ENCODE assay signal across 20 cellular contexts in the genomic region with DNA sequence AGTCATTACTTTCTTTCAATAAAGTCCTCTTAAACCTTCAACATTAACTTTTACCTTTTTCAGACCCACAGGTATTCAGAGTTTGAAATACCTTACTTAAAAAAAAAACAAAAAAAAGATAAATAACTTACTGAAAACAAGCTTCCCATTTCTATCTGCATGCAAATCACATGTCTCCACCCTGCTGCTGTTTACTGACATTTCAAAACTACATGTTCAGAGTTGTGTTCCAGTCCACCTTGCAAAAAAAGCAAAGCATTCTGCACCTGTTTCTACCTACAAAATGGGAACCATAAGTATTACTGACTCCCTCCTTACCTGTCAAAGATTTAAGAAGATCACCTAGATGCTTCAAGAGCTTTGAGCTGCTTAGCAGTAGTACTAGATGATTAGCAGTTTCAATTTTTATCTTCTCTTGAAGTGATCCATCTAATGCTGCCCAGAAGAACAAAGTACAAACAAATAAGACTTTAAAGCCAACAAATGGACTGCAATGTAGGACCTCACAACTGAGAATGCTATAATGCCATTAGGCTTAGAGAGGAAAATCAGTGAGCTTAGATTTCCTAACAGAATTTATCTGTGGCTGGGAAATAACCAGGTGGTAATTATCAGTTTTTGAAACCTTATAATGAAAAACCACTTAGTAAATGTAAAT.
"Had no signal": no experiment of that assay in that cellular context is flagged by ENCODE, and none has a peak within 500 bp of the region (broad histone marks: within the 10 kb centered on the region; RNA-seq: fewer than 3 reads in every experiment).

No MANE protein-coding gene starts in this region.

- H3K9me3 ChIP-seq: esophagus squamous epithelium, gastroesophageal sphincter, left ventricle myocardium inferior, neutrophil, tibial nerve, upper lobe of right lung, vagina had no signal

- H3K4me3 ChIP-seq: esophagus squamous epithelium, gastroesophageal sphincter, left ventricle myocardium inferior, lung, smooth muscle cell, tibial nerve, upper lobe of right lung, vagina had no signal

- H3K4me1 ChIP-seq: esophagus squamous epithelium, gastroesophageal sphincter, left ventricle myocardium inferior, tibial nerve, upper lobe of right lung, vagina had no signal

- H3K27ac Mint-ChIP-seq: dendritic cell treated with granulocyte-macrophage colony-stimulating factor and Interleukin-4, amounts not matched to agents 40 ng/mL and 50 ng/mL, for 4 days; stimulated activated effector memory CD8-positive, alpha-beta T cell treated with anti-CD3 and anti-CD28 coated beads, Interleukin-12 subunit alpha, Interleukin-12 subunit beta, amount 100 ng/mL, for 72 hours; stimulated activated naive CD8-positive, alpha-beta T cell treated with anti-CD3 and anti-CD28 coated beads, Interleukin-15, Interleukin-2, amounts not matched to agents 100 ng/mL and 50 ng/mL, for 24 hours had no signal

- H3K27ac ChIP-seq: esophagus squamous epithelium, gastroesophageal sphincter, left ventricle myocardium inferior, neutrophil, tibial nerve, upper lobe of right lung, vagina had no signal

- H3K27me3 Mint-ChIP-seq: dendritic cell treated with granulocyte-macrophage colony-stimulating factor and Interleukin-4, amounts not matched to agents 40 ng/mL and 50 ng/mL, for 4 days; effector memory CD8-positive, alpha-beta T cell; naive thymus-derived CD4-positive, alpha-beta T cell; stimulated activated naive CD8-positive, alpha-beta T cell treated with anti-CD3 and anti-CD28 coated beads, Interleukin-15, Interleukin-2, amounts not matched to agents 100 ng/mL and 50 ng/mL, for 24 hours had no signal

- H3K27me3 ChIP-seq: esophagus squamous epithelium, gastroesophageal sphincter, neutrophil, tibial nerve, upper lobe of right lung, vagina had no signal

- H3K4me3 Mint-ChIP-seq: dendritic cell treated with granulocyte-macrophage colony-stimulating factor and Interleukin-4, amounts not matched to agents 40 ng/mL and 50 ng/mL, for 4 days; effector memory CD8-positive, alpha-beta T cell; naive thymus-derived CD4-positive, alpha-beta T cell; nephron progenitor cell; stimulated activated effector memory CD8-positive, alpha-beta T cell treated with anti-CD3 and anti-CD28 coated beads, Interleukin-12 subunit alpha, Interleukin-12 subunit beta, amount 100 ng/mL, for 72 hours; stimulated activated naive CD8-positive, alpha-beta T cell treated with anti-CD3 and anti-CD28 coated beads, Interleukin-15, Interleukin-2, amounts not matched to agents 100 ng/mL and 50 ng/mL, for 24 hours had no signal

- H3K4me1 Mint-ChIP-seq: nephron progenitor cell; stimulated activated effector memory CD8-positive, alpha-beta T cell treated with anti-CD3 and anti-CD28 coated beads, Interleukin-12 subunit alpha, Interleukin-12 subunit beta, amount 100 ng/mL, for 72 hours had no signal

- ATAC-seq: effector memory CD8-positive, alpha-beta T cell; gastroesophageal sphincter; naive thymus-derived CD4-positive, alpha-beta T cell; right cardiac atrium; stimulated activated effector memory CD8-positive, alpha-beta T cell treated with anti-CD3 and anti-CD28 coated beads, Interleukin-12 subunit alpha, Interleukin-12 subunit beta, amount 100 ng/mL, for 72 hours; upper lobe of right lung had no signal

- DNase-seq: effector memory CD8-positive, alpha-beta T cell; esophagus squamous epithelium; foreskin fibroblast; glutamatergic neuron; left ventricle myocardium inferior; mesendoderm; naive thymus-derived CD4-positive, alpha-beta T cell; nephron progenitor cell; right cardiac atrium; stimulated activated CD4-positive, alpha-beta T cell treated with anti-CD3 and anti-CD28 coated beads, Interleukin-2, amount 100 ng/mL, for 48 hours; upper lobe of right lung had no signal

- H3K4me2 ChIP-seq: smooth muscle cell had no signal

- H3K9me3 Mint-ChIP-seq: dendritic cell treated with granulocyte-macrophage colony-stimulating factor and Interleukin-4, amounts not matched to agents 40 ng/mL and 50 ng/mL, for 4 days; effector memory CD8-positive, alpha-beta T cell; naive thymus-derived CD4-positive, alpha-beta T cell; nephron progenitor cell; stimulated activated effector memory CD8-positive, alpha-beta T cell treated with anti-CD3 and anti-CD28 coated beads, Interleukin-12 subunit alpha, Interleukin-12 subunit beta, amount 100 ng/mL, for 72 hours; stimulated activated naive CD8-positive, alpha-beta T cell treated with anti-CD3 and anti-CD28 coated beads, Interleukin-15, Interleukin-2, amounts not matched to agents 100 ng/mL and 50 ng/mL, for 24 hours had no signal
